ENCODE assay signal across 1 cellular context in the genomic region with DNA sequence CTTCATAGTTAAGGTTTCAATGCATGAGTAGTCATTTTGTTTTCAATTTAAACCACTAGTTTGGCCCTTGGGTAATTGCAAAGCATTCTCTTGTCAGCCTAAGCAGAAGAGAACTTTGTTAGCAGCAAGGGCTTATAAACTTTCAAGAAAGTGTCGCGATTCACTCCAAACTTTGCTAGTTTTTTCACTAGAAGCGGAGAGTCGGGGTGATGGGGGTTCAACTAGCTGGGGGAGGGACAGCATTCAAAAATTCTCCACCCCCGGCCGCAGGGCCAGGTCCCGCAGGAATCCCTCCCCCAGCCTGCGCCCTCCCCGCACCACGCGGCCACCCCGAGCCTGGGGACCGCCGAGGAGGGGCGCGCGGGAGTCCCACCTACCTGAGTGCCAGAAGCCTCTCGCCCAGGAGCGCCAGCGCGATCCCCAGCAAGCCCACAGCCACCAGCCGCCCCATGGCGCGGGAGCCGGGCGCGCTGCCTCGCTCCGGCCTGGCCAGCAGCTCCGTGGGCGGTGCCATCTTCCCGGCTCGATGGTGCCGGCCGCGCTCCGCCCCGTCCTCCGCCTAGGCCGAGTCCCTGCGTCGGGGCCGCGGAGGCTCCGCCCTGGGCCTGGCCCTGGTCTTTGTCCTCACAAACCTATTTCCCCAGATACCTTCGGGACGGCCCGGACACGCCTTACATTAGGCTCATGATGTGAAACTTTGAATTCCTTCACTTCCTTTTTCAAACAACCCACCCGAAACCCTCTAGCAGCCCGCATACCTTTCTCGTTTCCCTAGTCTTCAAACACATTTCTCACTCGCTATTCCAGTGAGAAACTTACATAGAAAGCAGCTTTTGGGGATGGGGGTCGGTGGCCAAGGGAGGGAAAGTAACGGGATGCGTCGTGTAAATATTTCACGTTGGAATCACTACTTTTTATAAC.
A peak's percentile ranks its signal among the peaks of the same experiment; 100 is the strongest.
TF ChIP-seq lines count a peak whose summit lies in the region.

TSS of gene PON2 (minus strand) at position 528 of the 921 bp plus-strand sequence. CDS start at position 451, 77 bp downstream.

TF ChIP-seq in GM12878, 131 proteins besides CTCF, POLR2A, EP300 and RAD21 (continued from another document and continues in another):
- no peak for TF ChIP-seq HSF1 (IDR thresholded peaks at IDR 0.05; ENCODE audit: low read depth, low read length)
- peak; percentile 90 for TF ChIP-seq DPF2 (IDR thresholded peaks at IDR 0.05)
- TF ChIP-seq CBFB (IDR thresholded peaks at IDR 0.05; ENCODE audit: low read depth), result no peak
- TF ChIP-seq IKZF2 (IDR thresholded peaks at IDR 0.05), result peak; percentile 90 to 92
- peak; percentile 36; the same call in 1 of the 2 replicates for TF ChIP-seq RB1 (IDR thresholded peaks at IDR 0.05; ENCODE audit: borderline replicate concordance)
- TF ChIP-seq IKZF1 (conservative IDR thresholded peaks at IDR 0.05), result peak; percentile 92
- peak; percentile 75 for TF ChIP-seq YY1 (IDR thresholded peaks at IDR 0.05; ENCODE audit: low read depth, low read length)
- no peak for TF ChIP-seq BCL11A (IDR thresholded peaks at IDR 0.05; ENCODE audit: low read depth, low read length)
- TF ChIP-seq, protein P1, sequence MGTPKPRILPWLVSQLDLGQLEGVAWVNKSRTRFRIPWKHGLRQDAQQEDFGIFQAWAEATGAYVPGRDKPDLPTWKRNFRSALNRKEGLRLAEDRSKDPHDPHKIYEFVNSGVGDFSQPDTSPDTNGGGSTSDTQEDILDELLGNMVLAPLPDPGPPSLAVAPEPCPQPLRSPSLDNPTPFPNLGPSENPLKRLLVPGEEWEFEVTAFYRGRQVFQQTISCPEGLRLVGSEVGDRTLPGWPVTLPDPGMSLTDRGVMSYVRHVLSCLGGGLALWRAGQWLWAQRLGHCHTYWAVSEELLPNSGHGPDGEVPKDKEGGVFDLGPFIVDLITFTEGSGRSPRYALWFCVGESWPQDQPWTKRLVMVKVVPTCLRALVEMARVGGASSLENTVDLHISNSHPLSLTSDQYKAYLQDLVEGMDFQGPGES (IDR thresholded peaks at IDR 0.05), result no peak
- no peak for TF ChIP-seq GABPA (IDR thresholded peaks at IDR 0.05; ENCODE audit: low read depth)
- peak; percentile 14; the same call in 1 of the 2 replicates for TF ChIP-seq PAX5 (IDR thresholded peaks at IDR 0.05; ENCODE audit: borderline replicate concordance, low read depth, low read length)
- no peak for TF ChIP-seq HDAC6 (IDR thresholded peaks at IDR 0.05; ENCODE audit: unreplicated experiment)
- TF ChIP-seq SIN3A (IDR thresholded peaks at IDR 0.05; ENCODE audit: low read depth, low read length), result no peak
- TF ChIP-seq WRNIP1 (IDR thresholded peaks at IDR 0.05; ENCODE audit: borderline replicate concordance, low read depth, low read length), result no peak
- TF ChIP-seq CREM (IDR thresholded peaks at IDR 0.05; ENCODE audit: low read depth), result no peak
- TF ChIP-seq JUND (IDR thresholded peaks at IDR 0.05; ENCODE audit: low read depth, low read length), result no peak
- no peak for TF ChIP-seq HCFC1 (IDR thresholded peaks at IDR 0.05; ENCODE audit: low read length)
- TF ChIP-seq RBBP5 (conservative IDR thresholded peaks at IDR 0.05), result no peak
- no peak for TF ChIP-seq PKNOX1 (IDR thresholded peaks at IDR 0.05)
- TF ChIP-seq, protein P2, sequence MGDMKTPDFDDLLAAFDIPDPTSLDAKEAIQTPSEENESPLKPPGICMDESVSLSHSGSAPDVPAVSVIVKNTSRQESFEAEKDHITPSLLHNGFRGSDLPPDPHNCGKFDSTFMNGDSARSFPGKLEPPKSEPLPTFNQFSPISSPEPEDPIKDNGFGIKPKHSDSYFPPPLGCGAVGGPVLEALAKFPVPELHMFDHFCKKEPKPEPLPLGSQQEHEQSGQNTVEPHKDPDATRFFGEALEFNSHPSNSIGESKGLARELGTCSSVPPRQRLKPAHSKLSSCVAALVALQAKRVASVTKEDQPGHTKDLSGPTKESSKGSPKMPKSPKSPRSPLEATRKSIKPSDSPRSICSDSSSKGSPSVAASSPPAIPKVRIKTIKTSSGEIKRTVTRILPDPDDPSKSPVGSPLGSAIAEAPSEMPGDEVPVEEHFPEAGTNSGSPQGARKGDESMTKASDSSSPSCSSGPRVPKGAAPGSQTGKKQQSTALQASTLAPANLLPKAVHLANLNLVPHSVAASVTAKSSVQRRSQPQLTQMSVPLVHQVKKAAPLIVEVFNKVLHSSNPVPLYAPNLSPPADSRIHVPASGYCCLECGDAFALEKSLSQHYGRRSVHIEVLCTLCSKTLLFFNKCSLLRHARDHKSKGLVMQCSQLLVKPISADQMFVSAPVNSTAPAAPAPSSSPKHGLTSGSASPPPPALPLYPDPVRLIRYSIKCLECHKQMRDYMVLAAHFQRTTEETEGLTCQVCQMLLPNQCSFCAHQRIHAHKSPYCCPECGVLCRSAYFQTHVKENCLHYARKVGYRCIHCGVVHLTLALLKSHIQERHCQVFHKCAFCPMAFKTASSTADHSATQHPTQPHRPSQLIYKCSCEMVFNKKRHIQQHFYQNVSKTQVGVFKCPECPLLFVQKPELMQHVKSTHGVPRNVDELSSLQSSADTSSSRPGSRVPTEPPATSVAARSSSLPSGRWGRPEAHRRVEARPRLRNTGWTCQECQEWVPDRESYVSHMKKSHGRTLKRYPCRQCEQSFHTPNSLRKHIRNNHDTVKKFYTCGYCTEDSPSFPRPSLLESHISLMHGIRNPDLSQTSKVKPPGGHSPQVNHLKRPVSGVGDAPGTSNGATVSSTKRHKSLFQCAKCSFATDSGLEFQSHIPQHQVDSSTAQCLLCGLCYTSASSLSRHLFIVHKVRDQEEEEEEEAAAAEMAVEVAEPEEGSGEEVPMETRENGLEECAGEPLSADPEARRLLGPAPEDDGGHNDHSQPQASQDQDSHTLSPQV (IDR thresholded peaks at IDR 0.05), result 0 out of 2 replicates have a peak, but pooled peaks have one; percentile 30
- TF ChIP-seq, protein P3, sequence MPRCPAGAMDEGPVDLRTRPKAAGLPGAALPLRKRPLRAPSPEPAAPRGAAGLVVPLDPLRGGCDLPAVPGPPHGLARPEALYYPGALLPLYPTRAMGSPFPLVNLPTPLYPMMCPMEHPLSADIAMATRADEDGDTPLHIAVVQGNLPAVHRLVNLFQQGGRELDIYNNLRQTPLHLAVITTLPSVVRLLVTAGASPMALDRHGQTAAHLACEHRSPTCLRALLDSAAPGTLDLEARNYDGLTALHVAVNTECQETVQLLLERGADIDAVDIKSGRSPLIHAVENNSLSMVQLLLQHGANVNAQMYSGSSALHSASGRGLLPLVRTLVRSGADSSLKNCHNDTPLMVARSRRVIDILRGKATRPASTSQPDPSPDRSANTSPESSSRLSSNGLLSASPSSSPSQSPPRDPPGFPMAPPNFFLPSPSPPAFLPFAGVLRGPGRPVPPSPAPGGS (IDR thresholded peaks at IDR 0.05; ENCODE audit: borderline replicate concordance, insufficient read depth, low read depth, low read length, poor library complexity, severe bottlenecking), result no peak
- TF ChIP-seq FOS (IDR thresholded peaks at IDR 0.05; ENCODE audit: borderline replicate concordance, extremely low read depth, insufficient read length), result no peak
- no peak for TF ChIP-seq ASH2L (IDR thresholded peaks at IDR 0.05; ENCODE audit: borderline replicate concordance, low read depth)
- TF ChIP-seq ETV6 (conservative IDR thresholded peaks at IDR 0.05 in 1 of 2, IDR thresholded peaks at IDR 0.05 in 1 of 2; ENCODE audit: borderline replicate concordance in 1 of 2, low read depth in 1 of 2), result peak in 1 of 2 experiments; percentile 73; a peak in 1 of 4 replicates
- TF ChIP-seq KAT2A (conservative IDR thresholded peaks at IDR 0.05; ENCODE audit: control insufficient read depth, low read depth, low read length), result no peak
- no peak for TF ChIP-seq SRF (IDR thresholded peaks at IDR 0.05; ENCODE audit: low read depth in 2 of 2, low read length in 2 of 2)
- 0 out of 2 replicates have a peak, but pooled peaks have one; percentile 37 for TF ChIP-seq MEF2A (IDR thresholded peaks at IDR 0.05; ENCODE audit: insufficient read depth, low read depth, low read length)
- TF ChIP-seq, protein P4, sequence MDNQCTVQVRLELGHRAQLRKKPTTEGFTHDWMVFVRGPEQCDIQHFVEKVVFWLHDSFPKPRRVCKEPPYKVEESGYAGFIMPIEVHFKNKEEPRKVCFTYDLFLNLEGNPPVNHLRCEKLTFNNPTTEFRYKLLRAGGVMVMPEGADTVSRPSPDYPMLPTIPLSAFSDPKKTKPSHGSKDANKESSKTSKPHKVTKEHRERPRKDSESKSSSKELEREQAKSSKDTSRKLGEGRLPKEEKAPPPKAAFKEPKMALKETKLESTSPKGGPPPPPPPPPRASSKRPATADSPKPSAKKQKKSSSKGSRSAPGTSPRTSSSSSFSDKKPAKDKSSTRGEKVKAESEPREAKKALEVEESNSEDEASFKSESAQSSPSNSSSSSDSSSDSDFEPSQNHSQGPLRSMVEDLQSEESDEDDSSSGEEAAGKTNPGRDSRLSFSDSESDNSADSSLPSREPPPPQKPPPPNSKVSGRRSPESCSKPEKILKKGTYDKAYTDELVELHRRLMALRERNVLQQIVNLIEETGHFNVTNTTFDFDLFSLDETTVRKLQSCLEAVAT (IDR thresholded peaks at IDR 0.05), result no peak
- no peak for TF ChIP-seq CREB1 (IDR thresholded peaks at IDR 0.05; ENCODE audit: low read depth)
- no peak for TF ChIP-seq TARDBP (IDR thresholded peaks at IDR 0.05; ENCODE audit: borderline replicate concordance)
- TF ChIP-seq CHD2 (IDR thresholded peaks at IDR 0.05; ENCODE audit: borderline replicate concordance, low read depth, low read length), result no peak
- no peak for TF ChIP-seq CHD1 (IDR thresholded peaks at IDR 0.05; ENCODE audit: low read depth, low read length)
- no peak for TF ChIP-seq PAX8 (IDR thresholded peaks at IDR 0.05)
- TF ChIP-seq NR2F1 (conservative IDR thresholded peaks at IDR 0.05), result no peak; the same call in 1 of the 2 replicates
- TF ChIP-seq GATAD2B (conservative IDR thresholded peaks at IDR 0.05; ENCODE audit: low read depth), result peak; percentile 94
- TF ChIP-seq, protein P5, sequence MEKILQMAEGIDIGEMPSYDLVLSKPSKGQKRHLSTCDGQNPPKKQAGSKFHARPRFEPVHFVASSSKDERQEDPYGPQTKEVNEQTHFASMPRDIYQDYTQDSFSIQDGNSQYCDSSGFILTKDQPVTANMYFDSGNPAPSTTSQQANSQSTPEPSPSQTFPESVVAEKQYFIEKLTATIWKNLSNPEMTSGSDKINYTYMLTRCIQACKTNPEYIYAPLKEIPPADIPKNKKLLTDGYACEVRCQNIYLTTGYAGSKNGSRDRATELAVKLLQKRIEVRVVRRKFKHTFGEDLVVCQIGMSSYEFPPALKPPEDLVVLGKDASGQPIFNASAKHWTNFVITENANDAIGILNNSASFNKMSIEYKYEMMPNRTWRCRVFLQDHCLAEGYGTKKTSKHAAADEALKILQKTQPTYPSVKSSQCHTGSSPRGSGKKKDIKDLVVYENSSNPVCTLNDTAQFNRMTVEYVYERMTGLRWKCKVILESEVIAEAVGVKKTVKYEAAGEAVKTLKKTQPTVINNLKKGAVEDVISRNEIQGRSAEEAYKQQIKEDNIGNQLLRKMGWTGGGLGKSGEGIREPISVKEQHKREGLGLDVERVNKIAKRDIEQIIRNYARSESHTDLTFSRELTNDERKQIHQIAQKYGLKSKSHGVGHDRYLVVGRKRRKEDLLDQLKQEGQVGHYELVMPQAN (conservative IDR thresholded peaks at IDR 0.05), result peak; percentile 64; the same call in 1 of the 2 replicates
- TF ChIP-seq BACH1 (IDR thresholded peaks at IDR 0.05; ENCODE audit: borderline replicate concordance), result peak; percentile 69; the same call in 1 of the 2 replicates
- 0 out of 2 replicates have a peak, but pooled peaks have one; percentile 23 for TF ChIP-seq IRF4 (IDR thresholded peaks at IDR 0.05; ENCODE audit: low read depth, low read length)
- peak; percentile 87 for TF ChIP-seq ZNF687 (IDR thresholded peaks at IDR 0.05)
- TF ChIP-seq STAT3 (IDR thresholded peaks at IDR 0.05; ENCODE audit: low read depth, low read length), result no peak
